6 cellular contexts compared by ENCODE assay signal in the genomic region with DNA sequence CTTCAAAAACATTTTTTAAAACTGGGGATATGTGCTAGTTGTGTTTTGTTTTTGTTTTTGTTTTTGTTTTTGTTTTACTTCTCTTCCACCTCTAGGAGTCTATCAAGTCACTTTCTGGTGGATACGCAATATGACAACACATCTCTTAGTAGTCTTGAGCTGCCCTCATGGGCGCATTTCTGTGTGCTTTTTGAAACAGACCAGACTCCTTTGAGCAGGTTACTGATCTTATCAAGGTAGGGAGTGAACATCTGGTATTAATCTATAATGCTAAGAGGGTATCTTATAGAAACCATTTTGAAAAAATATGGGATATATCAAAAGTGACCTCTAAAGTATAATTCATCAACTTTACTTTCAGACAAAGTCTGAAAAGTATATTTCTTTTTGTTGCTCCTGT. TPM values are rescaled to one million over a fixed set of nuclear protein-coding genes. Genes with fewer than 3 reads are reported as not detected.
"Had no signal": no experiment of that assay in that cellular context is flagged by ENCODE, and none has a peak within 500 bp of the region (broad histone marks: within the 10 kb centered on the region; RNA-seq: fewer than 3 reads in every experiment).

No MANE protein-coding gene starts in this region.

- H3K27ac Mint-ChIP-seq: GM23338, H9, IgD-negative memory B cell had no signal

- H3K4me1 Mint-ChIP-seq: GM23338, H9, IgD-negative memory B cell had no signal

- H3K9me3 Mint-ChIP-seq: GM23338, H9 had no signal

- H3K4me3 Mint-ChIP-seq: GM23338, H9, IgD-negative memory B cell had no signal

- H3K36me3 Mint-ChIP-seq: IgD-negative memory B cell had no signal

- H3K27ac ChIP-seq: HL-60 had no signal

- H3K27me3 Mint-ChIP-seq: IgD-negative memory B cell had no signal

- ATAC-seq: GM23338, HepG2 had no signal

- H3K4me3 ChIP-seq: GM23338 had no signal

- DNase-seq: H9, HCEC 1CT had no signal

- H3K4me2 ChIP-seq: GM23338 had no signal

- H2AFZ ChIP-seq: GM23338 had no signal

RNA-seq across cellular contexts. Expression of gene PKIB, which starts 56.2 kb away (rescaled TPM):
- polyA plus RNA-seq: IgD-negative memory B cell had no signal
